ENCODE assay signal across 13 cellular contexts in genomic region chr2:28871620-28872019, GRCh38.
"Had no signal": no experiment of that assay in that cellular context is flagged by ENCODE, and none has a peak within 500 bp of the region (broad histone marks: within the 10 kb centered on the region; RNA-seq: fewer than 3 reads in every experiment).

No MANE protein-coding gene starts in this region.

- H3K27me3 ChIP-seq: brain microvascular endothelial cell, ovary had no signal

- H3K9me3 Mint-ChIP-seq: activated naive CD4-positive, alpha-beta T cell treated with anti-CD3 and anti-CD28 coated beads, Interleukin-2, amount 50 U/mL, for 24 hours; nephron progenitor cell had no signal

- ATAC-seq: heart right ventricle, left lobe of liver had no signal

- H3K27ac ChIP-seq: brain microvascular endothelial cell, ovary, thoracic aorta had no signal

- DNase-seq: activated CD4-positive, alpha-beta T cell treated with anti-CD3 and anti-CD28 coated beads for 4 hours; amygdala; brain microvascular endothelial cell; effector memory CD4-positive, alpha-beta T cell; heart right ventricle; islet precursor cell; nephron progenitor cell; stimulated activated CD4-positive, alpha-beta T cell treated with anti-CD3 and anti-CD28 coated beads, Interleukin-4, amount 100 ng/mL, for 24 hours; stomach had no signal

- H3K9me3 ChIP-seq: heart right ventricle, ovary, stomach, thoracic aorta had no signal

- H3K36me3 ChIP-seq: brain microvascular endothelial cell, ovary, stomach, thoracic aorta had no signal
